ENCODE assay signal across 1 cellular context in the genomic region with DNA sequence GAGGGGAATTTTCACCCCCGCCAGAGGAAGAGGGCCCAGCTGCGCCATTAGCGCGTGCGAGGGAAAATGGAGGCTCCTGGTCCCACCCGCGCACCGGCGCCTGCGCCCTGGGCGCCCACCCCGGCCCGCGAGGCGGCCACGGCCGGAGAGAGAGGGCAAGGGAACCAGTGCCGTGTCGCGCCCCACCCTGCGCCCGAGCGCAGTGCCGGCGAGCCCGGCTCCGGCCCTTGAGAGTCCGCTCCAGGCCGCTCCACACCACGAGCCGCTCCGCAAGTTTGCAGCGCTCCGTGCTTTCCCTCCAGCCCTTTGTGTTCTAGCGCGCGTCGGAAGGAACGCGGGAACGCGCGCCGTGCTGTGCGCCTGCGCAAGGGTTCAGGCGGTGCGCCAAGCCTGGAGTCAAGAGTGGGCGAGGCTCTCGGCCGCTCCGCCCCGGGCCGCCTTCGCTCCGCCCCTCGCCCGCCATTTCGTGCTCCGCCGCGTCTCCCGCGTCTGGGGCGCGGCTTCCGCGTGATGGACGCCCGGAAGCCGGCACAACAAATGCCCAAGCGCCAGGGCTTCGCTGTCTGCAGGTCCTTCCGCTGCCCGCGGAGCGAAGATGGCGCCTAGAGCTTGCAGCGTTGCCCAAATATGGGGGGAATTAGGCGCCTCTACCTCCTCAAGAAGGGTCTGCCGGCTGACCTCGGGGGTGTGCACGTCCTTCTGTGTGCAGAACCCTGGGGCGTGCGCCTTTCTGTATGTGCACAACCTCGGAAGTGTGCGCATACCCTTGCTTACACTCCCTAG.
TF ChIP-seq lines count a peak whose summit lies in the region.

No MANE protein-coding gene starts in this region.

TF ChIP-seq in SK-N-SH, 30 proteins besides CTCF, POLR2A, EP300 and RAD21 (continued from another document):
- TF ChIP-seq, protein P1, sequence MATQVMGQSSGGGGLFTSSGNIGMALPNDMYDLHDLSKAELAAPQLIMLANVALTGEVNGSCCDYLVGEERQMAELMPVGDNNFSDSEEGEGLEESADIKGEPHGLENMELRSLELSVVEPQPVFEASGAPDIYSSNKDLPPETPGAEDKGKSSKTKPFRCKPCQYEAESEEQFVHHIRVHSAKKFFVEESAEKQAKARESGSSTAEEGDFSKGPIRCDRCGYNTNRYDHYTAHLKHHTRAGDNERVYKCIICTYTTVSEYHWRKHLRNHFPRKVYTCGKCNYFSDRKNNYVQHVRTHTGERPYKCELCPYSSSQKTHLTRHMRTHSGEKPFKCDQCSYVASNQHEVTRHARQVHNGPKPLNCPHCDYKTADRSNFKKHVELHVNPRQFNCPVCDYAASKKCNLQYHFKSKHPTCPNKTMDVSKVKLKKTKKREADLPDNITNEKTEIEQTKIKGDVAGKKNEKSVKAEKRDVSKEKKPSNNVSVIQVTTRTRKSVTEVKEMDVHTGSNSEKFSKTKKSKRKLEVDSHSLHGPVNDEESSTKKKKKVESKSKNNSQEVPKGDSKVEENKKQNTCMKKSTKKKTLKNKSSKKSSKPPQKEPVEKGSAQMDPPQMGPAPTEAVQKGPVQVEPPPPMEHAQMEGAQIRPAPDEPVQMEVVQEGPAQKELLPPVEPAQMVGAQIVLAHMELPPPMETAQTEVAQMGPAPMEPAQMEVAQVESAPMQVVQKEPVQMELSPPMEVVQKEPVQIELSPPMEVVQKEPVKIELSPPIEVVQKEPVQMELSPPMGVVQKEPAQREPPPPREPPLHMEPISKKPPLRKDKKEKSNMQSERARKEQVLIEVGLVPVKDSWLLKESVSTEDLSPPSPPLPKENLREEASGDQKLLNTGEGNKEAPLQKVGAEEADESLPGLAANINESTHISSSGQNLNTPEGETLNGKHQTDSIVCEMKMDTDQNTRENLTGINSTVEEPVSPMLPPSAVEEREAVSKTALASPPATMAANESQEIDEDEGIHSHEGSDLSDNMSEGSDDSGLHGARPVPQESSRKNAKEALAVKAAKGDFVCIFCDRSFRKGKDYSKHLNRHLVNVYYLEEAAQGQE (IDR thresholded peaks at IDR 0.05; ENCODE audit: low read depth, low read length), result no peak
